Comparison of ENCODE assay signal across 8 cellular contexts in genomic region chr17:29567362-29568330, GRCh38. TPM values are rescaled to one million over a fixed set of nuclear protein-coding genes. Genes with fewer than 3 reads are reported as not detected.
DNase-seq lines count a peak whose midpoint lies in the region; ATAC-seq lines count a peak whose summit lies in the region.

No MANE protein-coding gene starts in this region.

- peak; percentile 33 for ATAC-seq in HG02852 (IDR thresholded peaks at IDR 0.05; ENCODE audit: unreplicated experiment)

- peak; percentile 83 for DNase-seq in DMS53 (lab: John Stamatoyannopoulos, UW)
- no peak for DNase-seq in DMS53 treated with DMSO at 0.1 percent for 48 hours (lab: John Stamatoyannopoulos, UW; ENCODE audit: unreplicated experiment)
- peak; percentile 80 for DNase-seq in NCI-H2171 treated with DMSO at 0.1 percent for 48 hours (lab: John Stamatoyannopoulos, UW)
- DNase-seq in activated CD4-positive, alpha-beta T cell treated with anti-CD3 and anti-CD28 coated beads for 48 hours: peak; percentile 86
- DNase-seq in ecto neural progenitor cell (ENCODE audit: low spot score): peak; percentile 89
- DNase-seq in lung microvascular endothelial cell (ENCODE audit: low read depth in 2 of 2): peak; percentile 38 to 45
- peak; percentile 72 to 73 for DNase-seq in stimulated activated CD8-positive, alpha-beta memory T cell treated with anti-CD3 and anti-CD28 coated beads, Interleukin-15, amount 100 ng/mL, for 48 hours (ENCODE audit: low read depth in 2 of 2)

RNA-seq across cellular contexts. Expression of gene ABHD15, which starts 0.8 kb away (rescaled TPM):
- 3.7 and 4.2 TPM in 2 replicates for total RNA-seq in lung microvascular endothelial cell

RNA-seq across cellular contexts. Expression of gene TP53I13, which starts 0.9 kb away (rescaled TPM):
- 17.7 and 29.2 TPM in 2 replicates for total RNA-seq in lung microvascular endothelial cell

RNA-seq across cellular contexts. Expression of gene GIT1, which starts 21.8 kb away (rescaled TPM):
- 25.1 and 35.7 TPM in 2 replicates for total RNA-seq in lung microvascular endothelial cell

RNA-seq across cellular contexts. Expression of gene ANKRD13B, which starts 25.3 kb away (rescaled TPM):
- 3.1 and 4.8 TPM in 2 replicates for total RNA-seq in lung microvascular endothelial cell

RNA-seq across cellular contexts. Expression of gene CORO6, which starts 55.1 kb away (rescaled TPM):
- total RNA-seq in lung microvascular endothelial cell: 0.40 and 0.87 TPM in 2 replicates
